In the genomic region with DNA sequence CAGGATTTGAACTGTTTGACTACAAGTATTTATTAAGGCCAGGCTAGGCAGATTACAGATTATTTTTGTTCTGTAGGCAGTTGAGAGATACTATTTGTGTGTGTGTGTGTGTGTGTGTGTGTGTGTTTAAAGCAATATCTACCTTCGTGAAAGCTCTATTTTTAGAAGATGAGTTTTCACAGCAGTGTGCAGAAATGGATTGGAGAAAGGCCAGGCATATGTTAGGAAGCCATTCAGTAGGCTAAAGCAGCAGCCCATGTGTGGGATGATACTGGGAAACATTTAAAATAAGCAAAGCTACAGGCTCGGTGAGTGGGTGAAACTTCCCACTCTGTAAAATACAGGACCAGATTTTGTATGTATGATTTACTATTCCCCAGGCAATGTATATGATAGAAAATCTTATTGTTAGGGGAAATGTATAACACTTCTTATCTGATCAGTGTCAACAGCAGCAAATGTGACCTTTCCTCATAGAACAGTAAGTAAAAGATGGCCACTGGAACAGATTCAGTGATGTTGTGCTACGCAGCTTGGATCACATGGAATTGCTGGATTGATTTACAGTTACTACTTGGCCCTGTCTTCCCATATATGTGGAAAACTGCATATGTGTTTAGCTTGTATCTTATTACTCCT, we compare ENCODE assay signal across 17 cellular contexts.
"Had no signal": no experiment of that assay in that cellular context is flagged by ENCODE, and none has a peak within 500 bp of the region (broad histone marks: within the 10 kb centered on the region; RNA-seq: fewer than 3 reads in every experiment).

No MANE protein-coding gene starts in this region.

- H3K4me3 ChIP-seq: left lung, right lobe of liver, suprapubic skin had no signal

- H3K27me3 Mint-ChIP-seq: activated CD4-positive, alpha-beta T cell treated with anti-CD3 and anti-CD28 coated beads, Interleukin-2, amount 10 ng/mL, durations not matched to agents 24 days and 14 days; activated T-helper 17 cell treated with anti-CD3 and anti-CD28 coated beads, Interleukin-2, amount 50 U/mL, for 72 hours; T-helper 17 cell; type B pancreatic cell had no signal

- H3K4me3 Mint-ChIP-seq: activated CD4-positive, alpha-beta T cell treated with anti-CD3 and anti-CD28 coated beads, Interleukin-2, amount 10 ng/mL, durations not matched to agents 24 days and 14 days; activated naive CD4-positive, alpha-beta T cell treated with anti-CD3 and anti-CD28 coated beads for 36 hours; activated T-helper 17 cell treated with anti-CD3 and anti-CD28 coated beads, Interleukin-2, amount 50 U/mL, for 72 hours; T-helper 17 cell; type B pancreatic cell; WTC11 had no signal

- H3K27ac ChIP-seq: left lung, right lobe of liver, suprapubic skin had no signal

- H3K27me3 ChIP-seq: left lung, right lobe of liver, suprapubic skin had no signal

- DNase-seq: activated CD4-positive, alpha-beta T cell treated with anti-CD3 and anti-CD28 coated beads, Interleukin-2, amount 10 ng/mL, durations not matched to agents 24 days and 14 days; activated CD8-positive, alpha-beta memory T cell treated with anti-CD3 and anti-CD28 coated beads for 24 hours; activated naive CD4-positive, alpha-beta T cell treated with anti-CD3 and anti-CD28 coated beads for 36 hours; cerebellar nuclear complex; dermis blood vessel endothelial cell; erythroblast; glutamatergic neuron; left lung; posterior cingulate gyrus; right lobe of liver; stimulated activated CD4-positive, alpha-beta T cell treated with anti-CD3 and anti-CD28 coated beads, Interleukin-12 subunit alpha, Interleukin-12 subunit beta, amount 100 ng/mL, for 4 hours; stimulated activated naive CD4-positive, alpha-beta T cell treated with Interleukin-2 at 50 U/mL for 16 hours; T-helper 17 cell had no signal

- H3K9me3 Mint-ChIP-seq: activated CD4-positive, alpha-beta T cell treated with anti-CD3 and anti-CD28 coated beads, Interleukin-2, amount 10 ng/mL, durations not matched to agents 24 days and 14 days; activated naive CD4-positive, alpha-beta T cell treated with anti-CD3 and anti-CD28 coated beads for 36 hours; type B pancreatic cell; WTC11 had no signal

- H3K4me1 Mint-ChIP-seq: activated CD4-positive, alpha-beta T cell treated with anti-CD3 and anti-CD28 coated beads, Interleukin-2, amount 10 ng/mL, durations not matched to agents 24 days and 14 days; activated T-helper 17 cell treated with anti-CD3 and anti-CD28 coated beads, Interleukin-2, amount 50 U/mL, for 72 hours; T-helper 17 cell had no signal

- H3K4me1 ChIP-seq: left lung, right lobe of liver, suprapubic skin had no signal

- H3K36me3 ChIP-seq: left lung, right lobe of liver, suprapubic skin had no signal

- H3K36me3 Mint-ChIP-seq: type B pancreatic cell, WTC11 had no signal

- ATAC-seq: activated T-helper 17 cell treated with anti-CD3 and anti-CD28 coated beads, Interleukin-2, amount 50 U/mL, for 72 hours; left lung; right lobe of liver; T-helper 17 cell; WTC11 had no signal

- H3K9me3 ChIP-seq: left lung, right lobe of liver, suprapubic skin had no signal

- H3K27ac Mint-ChIP-seq: activated CD4-positive, alpha-beta T cell treated with anti-CD3 and anti-CD28 coated beads, Interleukin-2, amount 10 ng/mL, durations not matched to agents 24 days and 14 days; activated naive CD4-positive, alpha-beta T cell treated with anti-CD3 and anti-CD28 coated beads for 36 hours; activated T-helper 17 cell treated with anti-CD3 and anti-CD28 coated beads, Interleukin-2, amount 50 U/mL, for 72 hours; T-helper 17 cell; type B pancreatic cell; WTC11 had no signal
